8 cellular contexts compared by ENCODE assay signal in genomic region chr10:100370976-100371706, GRCh38. TPM values are rescaled to one million over a fixed set of nuclear protein-coding genes. Genes with fewer than 3 reads are reported as not detected.
DNase-seq lines count a peak whose midpoint lies in the region; ATAC-seq and TF ChIP-seq lines count a peak whose summit lies in the region.

No MANE protein-coding gene starts in this region.

- H3K27me3 ChIP-seq in gastroesophageal sphincter: no peaks in the 10 kb centered on the region
- H3K27me3 ChIP-seq in tibial nerve: no peaks in the 10 kb centered on the region

- DNase-seq in HCEC 1CT (peak; percentile 60), SIG-M5 (lab: John Stamatoyannopoulos, UW) (peak; percentile 70), occipital lobe (lab: John Stamatoyannopoulos, UW) (peak; percentile 69), tibial nerve (ENCODE audit: low spot score in 2 of 2) (peak; percentile 68), NCI-H2171 treated with DMSO at 0.1 percent for 48 hours (lab: John Stamatoyannopoulos, UW) (no peak)
- DNase-seq in activated naive CD4-positive, alpha-beta T cell treated with anti-CD3 and anti-CD28 coated beads, Interleukin-2, amount 10 ng/mL, durations not matched to agents 7 days and 5 days: peak; percentile 74

- peaks cover 47% of the 10 kb centered on the region for H3K4me1 Mint-ChIP-seq in activated naive CD4-positive, alpha-beta T cell treated with anti-CD3 and anti-CD28 coated beads, Interleukin-2, amount 10 ng/mL, durations not matched to agents 7 days and 5 days

- peak overlapping the region; percentile 45 for H3K4me3 Mint-ChIP-seq in activated naive CD4-positive, alpha-beta T cell treated with anti-CD3 and anti-CD28 coated beads, Interleukin-2, amount 10 ng/mL, durations not matched to agents 7 days and 5 days

- H3K4me1 ChIP-seq in gastroesophageal sphincter (peaks cover 2 to 44% (median 13%) of the 10 kb centered on the region in 3 donors), tibial nerve (peaks cover 0 to 60% (median 39%) of the 10 kb centered on the region in 4 donors)

- TF ChIP-seq CTCF in gastroesophageal sphincter (IDR thresholded peaks at IDR 0.05) (no peak), tibial nerve (IDR thresholded peaks at IDR 0.05) (no peak)

- TF ChIP-seq EP300 in gastroesophageal sphincter (IDR thresholded peaks at IDR 0.05) (no peak), tibial nerve (IDR thresholded peaks at IDR 0.05) (peak; percentile 58 to 94)

- peaks cover 9% of the 10 kb centered on the region for H3K36me3 Mint-ChIP-seq in activated naive CD4-positive, alpha-beta T cell treated with anti-CD3 and anti-CD28 coated beads, Interleukin-2, amount 10 ng/mL, durations not matched to agents 7 days and 5 days

- H3K9me3 Mint-ChIP-seq in activated naive CD4-positive, alpha-beta T cell treated with anti-CD3 and anti-CD28 coated beads, Interleukin-2, amount 10 ng/mL, durations not matched to agents 7 days and 5 days: no peaks in the 10 kb centered on the region

- WGBS in gastroesophageal sphincter (ENCODE audit: low coverage in 1 of 2), 2 donors: 51 to 68% methylated on average over 4 of the region's 12 CpGs
- WGBS in tibial nerve, 2 donors: 6 to 21% methylated on average over 9 to 12 of the region's 12 CpGs

- H3K36me3 ChIP-seq in gastroesophageal sphincter: no peaks in the 10 kb centered on the region
- H3K36me3 ChIP-seq in tibial nerve: no peaks in the 10 kb centered on the region

- CTCF ChIA-PET in activated naive CD4-positive, alpha-beta T cell treated with anti-CD3 and anti-CD28 coated beads, Interleukin-2, amount 10 ng/mL, durations not matched to agents 7 days and 5 days (lab: Charles Lee): interaction anchor here (0.6 to 2.2 kb wide), 18 partner anchors 11 to 147 kb away, joined by 3 to 10 read pairs (median 4); no protein-coding TSS in a partner anchor

- TF ChIP-seq POLR2A in gastroesophageal sphincter (IDR thresholded peaks at IDR 0.05) (no peak), tibial nerve (IDR thresholded peaks at IDR 0.05) (peak in 1 of 2 donors; percentile 53)

- peak; percentile 35 for ATAC-seq in gastroesophageal sphincter
- no peak for ATAC-seq in GM21619 (IDR thresholded peaks at IDR 0.05; ENCODE audit: unreplicated experiment)

- H3K27ac ChIP-seq in gastroesophageal sphincter (peak overlapping the region in 3 of 4 donors; percentile 38 to 99 (median 90)), tibial nerve (peak overlapping the region; percentile 69 to 99 (median 94))

- H3K27ac Mint-ChIP-seq in activated naive CD4-positive, alpha-beta T cell treated with anti-CD3 and anti-CD28 coated beads, Interleukin-2, amount 10 ng/mL, durations not matched to agents 7 days and 5 days: no peak overlapping the region

- no peaks in the 10 kb centered on the region for H3K27me3 Mint-ChIP-seq in activated naive CD4-positive, alpha-beta T cell treated with anti-CD3 and anti-CD28 coated beads, Interleukin-2, amount 10 ng/mL, durations not matched to agents 7 days and 5 days

- H3K9me3 ChIP-seq in gastroesophageal sphincter (no peaks in the 10 kb centered on the region), tibial nerve (no peaks in the 10 kb centered on the region)

- H3K4me3 ChIP-seq in gastroesophageal sphincter (no peak overlapping the region), tibial nerve (peak overlapping the region in 2 of 4 donors; percentile 2 to 16)

RNA-seq across cellular contexts. Expression of gene SCD, which starts 24.1 kb away (rescaled TPM):
- total RNA-seq in gastroesophageal sphincter (10 to 100 TPM in 3 of 4 donors, 1 to 10 TPM in 1; 9.1 to 25.2 (median 14.0) TPM), occipital lobe (123 TPM), tibial nerve (100 to 1,000 TPM; 118 to 500 (median 249) TPM)

RNA-seq across cellular contexts. Expression of gene PKD2L1, which starts 41.1 kb away (rescaled TPM):
- total RNA-seq in gastroesophageal sphincter: not detected
- 0.62 TPM for total RNA-seq in occipital lobe
- total RNA-seq in tibial nerve: under 1 TPM in 1 of 4 donors, not detected in 3; 0.42 TPM
